In the genomic region with DNA sequence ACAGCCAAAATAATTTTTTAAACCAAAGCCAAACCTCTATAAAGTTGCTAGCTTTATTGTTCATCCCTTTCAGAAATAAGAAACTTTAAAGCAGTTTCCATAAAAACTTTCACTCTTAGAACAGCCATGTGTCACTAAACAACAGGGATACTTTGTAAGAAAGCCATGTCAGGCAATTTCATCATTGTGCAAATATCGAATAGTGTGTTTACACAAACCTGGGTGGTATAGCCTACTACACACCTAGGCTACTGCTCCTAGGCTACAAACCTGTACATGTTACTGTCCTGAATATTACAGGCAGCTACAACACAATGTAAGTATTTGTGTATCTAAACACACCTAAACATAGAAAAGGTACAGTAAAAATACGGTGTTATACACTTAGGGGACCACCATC, we compare ENCODE assay signal across 22 cellular contexts. TPM values are rescaled to one million over a fixed set of nuclear protein-coding genes. Genes with fewer than 3 reads are reported as not detected.
DNase-seq lines count a peak whose midpoint lies in the region; ATAC-seq and TF ChIP-seq lines count a peak whose summit lies in the region.
"Had no signal": no experiment of that assay in that cellular context is flagged by ENCODE, and none has a peak within 500 bp of the region (broad histone marks: within the 10 kb centered on the region; RNA-seq: fewer than 3 reads in every experiment).

No MANE protein-coding gene starts in this region.

- H3K4me3 Mint-ChIP-seq in Calu3 (ENCODE audit: low read depth, unreplicated experiment) (no peak overlapping the region), immature natural killer cell (no peak overlapping the region)
- H3K4me3 Mint-ChIP-seq: IgD-negative memory B cell had no signal

- H3F3A ChIP-seq in PC-3 (ENCODE audit: low read length, unreplicated experiment), result peaks cover 9% of the 10 kb centered on the region

- peak overlapping the region; percentile 25; the same call in 1 of the 2 replicates for H3K4me3 ChIP-seq in PC-3 (ENCODE audit: low read length)
- no peak overlapping the region for H3K4me3 ChIP-seq in hepatocyte

- H3K9me3 Mint-ChIP-seq in Calu3 (ENCODE audit: low read depth, unreplicated experiment), result no peaks in the 10 kb centered on the region
- peaks cover 0 to 1% (median 0%) of the 10 kb centered on the region in 6 donors for H3K9me3 Mint-ChIP-seq in immature natural killer cell
- H3K9me3 Mint-ChIP-seq: IgD-negative memory B cell had no signal

- peaks cover 22% of the 10 kb centered on the region for H3K79me2 ChIP-seq in PC-3 (ENCODE audit: low read length)
- H3K79me2 ChIP-seq in hepatocyte, result peaks cover 33% of the 10 kb centered on the region

- H3K9me3 ChIP-seq in PC-3 (ENCODE audit: low read length) (no peaks in the 10 kb centered on the region), hepatocyte (ENCODE audit: low read depth) (no peaks in the 10 kb centered on the region)
- H3K9me3 ChIP-seq: SK-N-SH had no signal

- H3K27me3 Mint-ChIP-seq in Calu3 (ENCODE audit: unreplicated experiment), result no peaks in the 10 kb centered on the region
- peaks cover 0 to 2% (median 0%) of the 10 kb centered on the region in 3 donors for H3K27me3 Mint-ChIP-seq in immature natural killer cell (ENCODE audit: low read depth in 3 of 3)
- H3K27me3 Mint-ChIP-seq: IgD-negative memory B cell had no signal

- H3K27ac Mint-ChIP-seq in Calu3 (ENCODE audit: unreplicated experiment) (no peak overlapping the region), immature natural killer cell (no peak overlapping the region)
- H3K27ac Mint-ChIP-seq: IgD-negative memory B cell had no signal

- peak overlapping the region; percentile 51 for H3K9ac ChIP-seq in PC-3 (ENCODE audit: low read length)
- H3K9ac ChIP-seq: KMS-11, SK-N-SH had no signal

- H3K36me3 ChIP-seq in PC-3 (ENCODE audit: low read depth, low read length) (peaks cover 20% of the 10 kb centered on the region; the same call in 1 of the 2 replicates), hepatocyte (replicated peaks; ENCODE audit: insufficient read depth, low read depth) (peaks cover 5% of the 10 kb centered on the region)

- H4K20me1 ChIP-seq in PC-3 (ENCODE audit: low read length) (no peaks in the 10 kb centered on the region), hepatocyte (ENCODE audit: insufficient read depth, poor library complexity, severe bottlenecking) (peaks cover 5% of the 10 kb centered on the region)

- peak; percentile 22 for DNase-seq in NCI-H748 (lab: John Stamatoyannopoulos, UW; ENCODE audit: unreplicated experiment)
- DNase-seq in NCI-H748 treated with DMSO at 0.1 percent for 48 hours (lab: John Stamatoyannopoulos, UW), result no peak
- peak; percentile 69 for DNase-seq in PC-3
- no peak for DNase-seq in hepatocyte (ENCODE audit: low spot score)
- DNase-seq in Calu3, result no peak
- DNase-seq in immature natural killer cell, result no peak
- no peak for DNase-seq in superior temporal gyrus (ENCODE audit: extremely low spot score)
- DNase-seq: 8988T, DMS153, GOT3, HCEC 1CT, NCI-H1092, NCI-H1417 treated with DMSO at 0.1 percent for 48 hours, NCI-H1694 treated with DMSO at 0.1 percent for 48 hours, NCI-H2171, NCI-H226, NCI-H524, SK-N-SH, SW 1271 had no signal

- H3K9me2 ChIP-seq in PC-3 (replicated peaks; ENCODE audit: low read length) (no peaks in the 10 kb centered on the region), hepatocyte (replicated peaks; ENCODE audit: insufficient read depth) (no peaks in the 10 kb centered on the region)
- H3K9me2 ChIP-seq: SK-N-SH had no signal

- intact Hi-C loops in PC-3 (cut with micrococcal nuclease), result loop anchor here (1.0 to 10.0 kb wide), 7 partner anchors 24 to 505 kb away; no protein-coding TSS in a partner anchor
- intact Hi-C loops in Calu3 (cut with micrococcal nuclease; ENCODE audit: unreplicated experiment), result no loop called here

- no TSS peak for BruUV-seq in PC-3 (replicated peaks; lab: Mats Ljungman, UMichigan)
- no TSS peak for BruUV-seq in Calu3 (replicated peaks; lab: Mats Ljungman, UMichigan)

- no peaks in the 10 kb centered on the region for H3K27me3 ChIP-seq in PC-3 (ENCODE audit: low read length)
- no peaks in the 10 kb centered on the region for H3K27me3 ChIP-seq in hepatocyte

- H3K36me3 Mint-ChIP-seq in Calu3 (ENCODE audit: insufficient read depth, unreplicated experiment), result peaks cover 21% of the 10 kb centered on the region
- H3K36me3 Mint-ChIP-seq in immature natural killer cell, result peaks cover 11 to 22% (median 22%) of the 10 kb centered on the region in 3 donors

- H3K4me1 Mint-ChIP-seq in Calu3 (ENCODE audit: low read depth, unreplicated experiment), result no peaks in the 10 kb centered on the region
- H3K4me1 Mint-ChIP-seq in immature natural killer cell, result peaks cover 21 to 27% of the 10 kb centered on the region in 2 donors

- POLR2A ChIA-PET in PC-3 (lab: Charles Lee; ENCODE audit: unreplicated experiment), result interaction anchor here (1.0 kb wide), 1 partner anchor 24 kb away, joined by 3 read pairs; no protein-coding TSS in a partner anchor

- 65% methylated on average over 2 of the region's 2 CpGs for WGBS in hepatocyte (ENCODE audit: low lambda C conversion rate, missing lambda C conversion rate)

- H2AFZ ChIP-seq in PC-3 (ENCODE audit: low read length) (no peak overlapping the region), hepatocyte (no peak overlapping the region)

- CTCF ChIA-PET in PC-3 (lab: Charles Lee) (interaction anchor here (0.5 kb wide), 1 partner anchor 317 kb away, joined by 3 read pairs; no protein-coding TSS in a partner anchor), Calu3 (lab: Charles Lee) (no interaction called here)

- TF ChIP-seq CTCF in PC-3 (conservative IDR thresholded peaks at IDR 0.05; ENCODE audit: low read depth, low read length) (no peak), hepatocyte (IDR thresholded peaks at IDR 0.05; ENCODE audit: poor library complexity) (no peak), Calu3 (IDR thresholded peaks at IDR 0.05; ENCODE audit: unreplicated experiment) (no peak)

- H3K27ac ChIP-seq in PC-3 (ENCODE audit: low read length) (peak overlapping the region; percentile 91), hepatocyte (peak overlapping the region; percentile 25)
- H3K27ac ChIP-seq: KMS-11 had no signal

- ATAC-seq in PC-3, result peak; percentile 60
- no peak for ATAC-seq in GM19023 (IDR thresholded peaks at IDR 0.05; ENCODE audit: unreplicated experiment)

- peaks cover 56% of the 10 kb centered on the region for H3K4me1 ChIP-seq in PC-3 (ENCODE audit: insufficient read depth, low read length)
- peaks cover 32% of the 10 kb centered on the region for H3K4me1 ChIP-seq in hepatocyte (ENCODE audit: insufficient read depth)

- peak overlapping the region; percentile 78 for H3K4me2 ChIP-seq in PC-3 (ENCODE audit: low read length)
- no peak overlapping the region for H3K4me2 ChIP-seq in hepatocyte
- H3K4me2 ChIP-seq: KMS-11, SK-N-SH had no signal

RNA-seq across cellular contexts. Expression of a gene that starts 59.9 kb away (rescaled TPM):
- total RNA-seq in PC-3 (2014; rRNA removed) (49.0 and 55.6 TPM in 2 replicates), hepatocyte (100 TPM in 2 replicates), Calu3 (2022) (46.1 and 46.2 TPM in 2 replicates)
- polyA plus RNA-seq in hepatocyte (117 TPM in 2 replicates), immature natural killer cell (10 to 100 TPM; 63.9 to 97.9 (median 77.0) TPM)

Comparison
In these comparisons a context has a peak if more than half of its experiments do, and no peak if none do; other contexts are left out.
1. DNase-seq: peak in NCI-H748 (single experiment) and PC-3 (single experiment); none in NCI-H748 treated with DMSO at 0.1 percent for 48 hours (single experiment), hepatocyte (single experiment), Calu3 (single experiment), immature natural killer cell (0 of 3) and superior temporal gyrus (single experiment).